In genomic region chr21:17848228-17848627, GRCh38 we compare ENCODE assay signal across 8 cellular contexts. TPM values are rescaled to one million over a fixed set of nuclear protein-coding genes. Genes with fewer than 3 reads are reported as not detected.
DNase-seq lines count a peak whose midpoint lies in the region; ATAC-seq, FAIRE-seq and TF ChIP-seq lines count a peak whose summit lies in the region.

No MANE protein-coding gene starts in this region.

- peak overlapping the region; percentile 20; the same call in 1 of the 2 replicates for H3K23ac ChIP-seq in IMR-90 (ENCODE audit: low read depth, low read length)

- H3K14ac ChIP-seq in IMR-90 (replicated peaks; ENCODE audit: low read depth, low read length) = peak overlapping the region; percentile 38; the same call in 1 of the 2 replicates

- H3K9me1 ChIP-seq in IMR-90 (ENCODE audit: insufficient read depth, low read length) = no peaks in the 10 kb centered on the region; the same call in 1 of the 2 replicates

- H3K4me2 ChIP-seq in GM23248 (ENCODE audit: unreplicated experiment) = peak overlapping the region; percentile 27
- H3K4me2 ChIP-seq in IMR-90 (ENCODE audit: low read depth, low read length) = peak overlapping the region; percentile 59; the same call in 1 of the 2 replicates

- no TSS peak for BruUV-seq in IMR-90 (replicated peaks; lab: Mats Ljungman, UMichigan)

- H3K79me2 ChIP-seq in GM23248 (ENCODE audit: insufficient read depth) = no peaks in the 10 kb centered on the region

- peak; percentile 81 for FAIRE-seq in urothelium cell line (lab: Jason Lieb, UNC)

- TF ChIP-seq CTCF in IMR-90 (conservative IDR thresholded peaks at IDR 0.05; ENCODE audit: low read depth, low read length) = no peak
- no peak for TF ChIP-seq CTCF in fibroblast of mammary gland (conservative IDR thresholded peaks at IDR 0.05; ENCODE audit: control insufficient read depth, insufficient read depth, low read depth, low read length)
- TF ChIP-seq CTCF in coronary artery (IDR thresholded peaks at IDR 0.05) = no peak

- H2BK120ac ChIP-seq in IMR-90 (ENCODE audit: low read depth, low read length) = peak overlapping the region; percentile 77

- no peaks in the 10 kb centered on the region for H3K9me2 ChIP-seq in GM23248 (ENCODE audit: insufficient read depth)

- peak overlapping the region; percentile 72 for H2BK5ac ChIP-seq in IMR-90 (ENCODE audit: low read depth, low read length, poor library complexity, severe bottlenecking)

- intact Hi-C loops in IMR-90 (cut with micrococcal nuclease) = loop anchor here (2.0 to 10.0 kb wide), 3 partner anchors 29 to 353 kb away; partner anchors contain the start of genes BTG3 and C21orf91

- H2AK9ac ChIP-seq in IMR-90 (replicated peaks; ENCODE audit: low read depth, low read length, poor library complexity) = peak overlapping the region; percentile 43

- dilution Hi-C loops in IMR-90 (cut with HindIII; ENCODE audit: low sequenced_read_pairs, unreplicated experiment) = no loop called here

- in situ Hi-C loops in GM23248 (cut with MboI) = no loop called here
- in situ Hi-C loops in IMR-90 (cut with MboI; ENCODE audit: low sequenced_read_pairs) = loop anchor here (25.0 kb wide), 1 partner anchor 386 kb away; no protein-coding TSS in a partner anchor

- peak overlapping the region; percentile 28; the same call in 1 of the 2 replicates for H3K18ac ChIP-seq in IMR-90 (ENCODE audit: low read depth, low read length)

- H3K9ac ChIP-seq in GM23248 (no peak overlapping the region), IMR-90 (ENCODE audit: low read depth, low read length) (no peak overlapping the region)

- DNase-seq in GM23248 (peak; percentile 95), IMR-90 (peak; percentile 97), fibroblast of mammary gland (ENCODE audit: low read depth) (peak; percentile 98), urothelium cell line (ENCODE audit: low spot score) (peak; percentile 87), NCI-H128 (lab: John Stamatoyannopoulos, UW; ENCODE audit: unreplicated experiment) (no peak), NCI-H524 (lab: John Stamatoyannopoulos, UW) (no peak), coronary artery (ENCODE audit: low spot score) (no peak)

- H3K9me3 ChIP-seq in GM23248 (ENCODE audit: low read depth) = no peaks in the 10 kb centered on the region
- H3K9me3 ChIP-seq in IMR-90 (ENCODE audit: control insufficient read depth, insufficient read depth, low read length) = no peaks in the 10 kb centered on the region; the same call in none of the 2 replicates

- H3K27me3 ChIP-seq in GM23248 (replicated peaks; ENCODE audit: insufficient read depth) = peaks cover 7% of the 10 kb centered on the region; the same call in 1 of the 2 replicates
- no peaks in the 10 kb centered on the region for H3K27me3 ChIP-seq in IMR-90 (ENCODE audit: control insufficient read depth, insufficient read depth, low read length)

- TF ChIP-seq POLR2A in IMR-90 (IDR thresholded peaks at IDR 0.05; ENCODE audit: low read depth, low read length) = no peak

- no peak overlapping the region for H3K4me3 ChIP-seq in GM23248
- H3K4me3 ChIP-seq in IMR-90 (ENCODE audit: insufficient read depth, low read depth, low read length) = no peak overlapping the region
- no peak overlapping the region for H3K4me3 ChIP-seq in fibroblast of mammary gland (ENCODE audit: control insufficient read depth, low read depth, low read length)
- no peak overlapping the region for H3K4me3 ChIP-seq in coronary artery

- H3K4me1 ChIP-seq in GM23248 (ENCODE audit: insufficient read depth) (peaks cover 15% of the 10 kb centered on the region), IMR-90 (ENCODE audit: control insufficient read depth, insufficient read depth, low read length) (peaks cover 7% of the 10 kb centered on the region)

- H3K36me3 ChIP-seq in GM23248 (ENCODE audit: low read depth) (no peaks in the 10 kb centered on the region), IMR-90 (ENCODE audit: control insufficient read depth, insufficient read depth, low read length) (no peaks in the 10 kb centered on the region)

- no peaks in the 10 kb centered on the region for H3K79me1 ChIP-seq in IMR-90 (ENCODE audit: low read depth in 1 of 2, low read length in 2 of 2)

- H4K20me1 ChIP-seq in GM23248 (ENCODE audit: insufficient read depth) (no peaks in the 10 kb centered on the region), IMR-90 (ENCODE audit: insufficient read depth, low read length) (peaks cover 3% of the 10 kb centered on the region; the same call in 1 of the 2 replicates)

- peak overlapping the region; percentile 59; the same call in 1 of the 2 replicates for H4K91ac ChIP-seq in IMR-90 (ENCODE audit: insufficient read depth, low read depth, low read length)

- POLR2A ChIA-PET in IMR-90 (lab: Charles Lee; ENCODE audit: unreplicated experiment) = no interaction called here

- H3K56ac ChIP-seq in IMR-90 (ENCODE audit: extremely low read depth, insufficient read depth, low read length) = peak overlapping the region; percentile 40; the same call in 1 of the 2 replicates

- TF ChIP-seq RAD21 in IMR-90 (IDR thresholded peaks at IDR 0.05; ENCODE audit: low read length) = no peak

- no peak overlapping the region for H2AFZ ChIP-seq in GM23248
- H2AFZ ChIP-seq in IMR-90 (replicated peaks; ENCODE audit: low read length, poor library complexity) = no peak overlapping the region

- peak overlapping the region in 1 of 2 experiments; percentile 53; a peak in 1 of 4 replicates for H4K8ac ChIP-seq in IMR-90 (ENCODE audit: low read depth in 2 of 2, low read length in 2 of 2)

- H2BK20ac ChIP-seq in IMR-90 (ENCODE audit: low read depth, low read length) = peak overlapping the region; percentile 58

- H3K27ac ChIP-seq in GM23248 = peak overlapping the region; percentile 41
- peak overlapping the region; percentile 48 for H3K27ac ChIP-seq in IMR-90 (ENCODE audit: insufficient read depth, low read length)
- H3K27ac ChIP-seq in coronary artery = no peak overlapping the region

- peak overlapping the region; percentile 67 for H3K4ac ChIP-seq in IMR-90 (ENCODE audit: low read depth, low read length)

- WGBS in GM23248 (ENCODE audit: low coverage in 1 of 2, low lambda C conversion rate in 2 of 2, missing lambda C conversion rate in 2 of 2), 2 experiments = 0 to 2% methylated on average over 3 of the region's 3 CpGs
- no CpG with 5 or more reads among the region's 3 CpGs for WGBS in IMR-90 (ENCODE audit: extremely low coverage in 2 of 2, insufficient read length in 1 of 2), 2 experiments

- no peak overlapping the region for H4K5ac ChIP-seq in IMR-90 (ENCODE audit: low read depth, low read length)

- peak; percentile 90 for ATAC-seq in GM18499 (IDR thresholded peaks at IDR 0.05; ENCODE audit: insufficient read depth, unreplicated experiment)
- peak; percentile 90 for ATAC-seq in IMR-90 (ENCODE audit: low read depth)

- H2AK5ac ChIP-seq in IMR-90 (ENCODE audit: low read depth, low read length) = 0 out of 2 replicates have a peak overlapping the region, but pooled peaks have one; percentile 5

- H3F3A ChIP-seq in GM23248 (ENCODE audit: insufficient read depth) = peaks cover 16% of the 10 kb centered on the region

- peak overlapping the region; percentile 64; the same call in 1 of the 3 replicates for H2BK15ac ChIP-seq in IMR-90 (ENCODE audit: low read depth, low read length)

- CTCF ChIA-PET in IMR-90 (lab: Yijun Ruan, JAX) = interaction anchor here (0.6 to 2.1 kb wide), 2 partner anchors 11 to 28 kb away, joined by 3 to 7 read pairs; no protein-coding TSS in a partner anchor

TF ChIP-seq in IMR-90, 13 proteins besides CTCF, POLR2A, EP300 and RAD21:
- TF ChIP-seq USF2 (IDR thresholded peaks at IDR 0.05; ENCODE audit: low read depth, low read length) (peak; percentile 89), NFE2L2 (IDR thresholded peaks at IDR 0.05; ENCODE audit: low read depth, low read length) (no peak), RFX5 (IDR thresholded peaks at IDR 0.05; ENCODE audit: low read depth, low read length) (no peak), SMC3 (IDR thresholded peaks at IDR 0.05; ENCODE audit: low read depth, low read length) (no peak), CHD1 (IDR thresholded peaks at IDR 0.05; ENCODE audit: low read depth, low read length) (no peak), MAZ (IDR thresholded peaks at IDR 0.05; ENCODE audit: borderline replicate concordance, low read depth, low read length) (no peak), BHLHE40 (IDR thresholded peaks at IDR 0.05; ENCODE audit: low read depth, low read length) (peak; percentile 79), MAFK (IDR thresholded peaks at IDR 0.05; ENCODE audit: low read depth, low read length) (peak; percentile 23; the same call in 1 of the 2 replicates), ELK1 (IDR thresholded peaks at IDR 0.05; ENCODE audit: borderline replicate concordance, low read depth, low read length) (no peak), FOS (IDR thresholded peaks at IDR 0.05; ENCODE audit: low read depth, low read length) (peak; percentile 72)

RNA-seq across cellular contexts. Expression of gene C21orf91, which starts 29.1 kb away (rescaled TPM):
- total RNA-seq in GM23248 (2014; rRNA removed; shearing (Covaris generic)) = 2.5 and 3.7 TPM in 2 replicates
- 4.4 and 4.9 TPM in 2 replicates for polyA plus RNA-seq in GM23248 (2016; fragmentation: Nextera tagmentation; extraction: Ambion mirVana)
- 9.3 and 13.1 TPM in 2 replicates for total RNA-seq in IMR-90 (2012; rRNA removed)
- polyA plus RNA-seq in IMR-90 (2012; rRNA removed) = 3.6 and 3.7 TPM in 2 replicates
- polyA plus RNA-seq in IMR-90 (2012; cell fraction: cytosol; rRNA removed) = 0.47 and 0.86 TPM in 2 replicates
- 0.34 and 2.5 TPM in 2 replicates for polyA plus RNA-seq in IMR-90 (2012; cell fraction: nucleus; rRNA removed; ENCODE audit: low replicate concordance)

Comparison
In these comparisons a context has a peak if more than half of its experiments do, and no peak if none do; other contexts are left out.
1. DNase-seq: peak in GM23248 (single experiment), IMR-90 (single experiment), fibroblast of mammary gland (single experiment) and urothelium cell line (single experiment); none in NCI-H128 (single experiment), NCI-H524 (0 of 2) and coronary artery (single experiment).
2. H3K27ac ChIP-seq: peak in GM23248 (single experiment) and IMR-90 (single experiment); none in coronary artery (0 of 2).